Comparison of ENCODE assay signal across 8 cellular contexts in genomic region chr15:43769584-43770228, GRCh38. TPM values are rescaled to one million over a fixed set of nuclear protein-coding genes. Genes with fewer than 3 reads are reported as not detected.
DNase-seq lines count a peak whose midpoint lies in the region; ATAC-seq, FAIRE-seq and TF ChIP-seq lines count a peak whose summit lies in the region.

No MANE protein-coding gene starts in this region.

- H4K20me1 ChIP-seq in endothelial cell of umbilical vein (replicated peaks; ENCODE audit: control insufficient read depth, extremely low read depth, insufficient read depth, low read length): no peaks in the 10 kb centered on the region

- peaks cover 3% of the 10 kb centered on the region for H3K79me2 ChIP-seq in endothelial cell of umbilical vein (ENCODE audit: control insufficient read depth, insufficient read depth, low read length)

- DNase-seq in activated gamma-delta T cell treated with Interleukin-2 at 50 U/mL for 16 hours (peak; percentile 53), activated gamma-delta T cell (lab: John Stamatoyannopoulos, UW) (no peak), NCI-H524 treated with DMSO at 0.1 percent for 48 hours (lab: John Stamatoyannopoulos, UW) (peak; percentile 2), endothelial cell of umbilical vein (ENCODE audit: low read depth, low spot score) (peak; percentile 77), naive B cell (peak; percentile 55), upper lobe of left lung (peak in 1 of 2 donors; percentile 49)
- peak; percentile 71 for DNase-seq in activated CD4-positive, alpha-beta T cell treated with anti-CD3 and anti-CD28 coated beads, Interleukin-2, amount 10 ng/mL, durations not matched to agents 7 days and 5 days

- TF ChIP-seq POLR2A in endothelial cell of umbilical vein (IDR thresholded peaks at IDR 0.05; ENCODE audit: low read depth, low read length) (no peak), upper lobe of left lung (IDR thresholded peaks at IDR 0.05) (no peak)

- H3K9me3 ChIP-seq in endothelial cell of umbilical vein (replicated peaks; ENCODE audit: control insufficient read depth, insufficient read depth, low read length) (no peaks in the 10 kb centered on the region), upper lobe of left lung (no peaks in the 10 kb centered on the region)

- POLR2A ChIA-PET in activated CD4-positive, alpha-beta T cell treated with anti-CD3 and anti-CD28 coated beads, Interleukin-2, amount 10 ng/mL, durations not matched to agents 7 days and 5 days (lab: Charles Lee): no interaction called here
- POLR2A ChIA-PET in endothelial cell of umbilical vein (lab: Charles Lee): no interaction called here

- no peak overlapping the region for H3K9ac ChIP-seq in endothelial cell of umbilical vein (replicated peaks; ENCODE audit: extremely low read depth, insufficient read depth, low read length)

- H3K36me3 ChIP-seq in endothelial cell of umbilical vein (ENCODE audit: control insufficient read depth in 2 of 2, extremely low read depth in 1 of 2, insufficient read depth in 2 of 2, low read length in 2 of 2): peaks cover 43 to 51% of the 10 kb centered on the region in 2 experiments
- H3K36me3 ChIP-seq in upper lobe of left lung: peaks cover 41 to 96% (median 81%) of the 10 kb centered on the region in 4 donors

- no peak for TF ChIP-seq EP300 in upper lobe of left lung (IDR thresholded peaks at IDR 0.05)

- H3K9me1 ChIP-seq in endothelial cell of umbilical vein (replicated peaks; ENCODE audit: control insufficient read depth, extremely low read depth, insufficient read depth, low read length): no peaks in the 10 kb centered on the region

- H3K4me2 ChIP-seq in endothelial cell of umbilical vein (ENCODE audit: insufficient read depth, low read length): no peak overlapping the region

- peak; percentile 88 for FAIRE-seq in endothelial cell of umbilical vein (lab: Jason Lieb, UNC)

- no peak overlapping the region for H3K4me3 ChIP-seq in endothelial cell of umbilical vein (replicated peaks in 1 of 3; ENCODE audit: insufficient read depth in 1 of 3, low read depth in 1 of 3, low read length in 3 of 3)
- no peak overlapping the region for H3K4me3 ChIP-seq in upper lobe of left lung

- no peaks in the 10 kb centered on the region for H3K9me3 Mint-ChIP-seq in activated CD4-positive, alpha-beta T cell treated with anti-CD3 and anti-CD28 coated beads, Interleukin-2, amount 10 ng/mL, durations not matched to agents 7 days and 5 days
- no peaks in the 10 kb centered on the region for H3K9me3 Mint-ChIP-seq in naive B cell

- H3K4me3 Mint-ChIP-seq in activated CD4-positive, alpha-beta T cell treated with anti-CD3 and anti-CD28 coated beads, Interleukin-2, amount 10 ng/mL, durations not matched to agents 7 days and 5 days: no peak overlapping the region
- no peak overlapping the region for H3K4me3 Mint-ChIP-seq in naive B cell

- no TSS peak for BruUV-seq in endothelial cell of umbilical vein (replicated peaks; lab: Mats Ljungman, UMichigan)

- no peak overlapping the region for H3K27ac Mint-ChIP-seq in activated CD4-positive, alpha-beta T cell treated with anti-CD3 and anti-CD28 coated beads, Interleukin-2, amount 10 ng/mL, durations not matched to agents 7 days and 5 days
- H3K27ac Mint-ChIP-seq in naive B cell: peak overlapping the region in 4 of 6 donors; percentile 35 to 72 (median 50)

- H2AFZ ChIP-seq in endothelial cell of umbilical vein (ENCODE audit: low read depth, low read length): no peak overlapping the region

- 66 to 70% methylated on average over 5 of the region's 5 CpGs for WGBS in upper lobe of left lung, 2 donors

- ATAC-seq in naive B cell (ENCODE audit: low read depth in 2 of 2): peak; percentile 71 to 83
- peak; percentile 66 to 83 for ATAC-seq in upper lobe of left lung (ENCODE audit: low FRiP score in 2 of 2)
- ATAC-seq in GM18517 (IDR thresholded peaks at IDR 0.05; ENCODE audit: unreplicated experiment): no peak

- peak; percentile 68 to 79 for TF ChIP-seq CTCF in endothelial cell of umbilical vein (IDR thresholded peaks at IDR 0.05; ENCODE audit: extremely low read depth in 1 of 2, insufficient read depth in 1 of 2, low read depth in 1 of 2, low read length in 2 of 2)
- TF ChIP-seq CTCF in upper lobe of left lung (IDR thresholded peaks at IDR 0.05): peak; percentile 45 to 71 (median 64)

- no peaks in the 10 kb centered on the region for H3K4me1 ChIP-seq in endothelial cell of umbilical vein (ENCODE audit: control insufficient read depth, extremely low read depth, insufficient read depth, low read length)
- H3K4me1 ChIP-seq in upper lobe of left lung: peaks cover 0 to 3% (median 0%) of the 10 kb centered on the region in 4 donors

- H3K27me3 ChIP-seq in endothelial cell of umbilical vein (ENCODE audit: control insufficient read depth in 2 of 2, insufficient read depth in 2 of 2, low read length in 2 of 2): no peaks in the 10 kb centered on the region
- H3K27me3 ChIP-seq in upper lobe of left lung: no peaks in the 10 kb centered on the region

- H3K36me3 Mint-ChIP-seq in activated CD4-positive, alpha-beta T cell treated with anti-CD3 and anti-CD28 coated beads, Interleukin-2, amount 10 ng/mL, durations not matched to agents 7 days and 5 days (ENCODE audit: low read depth): peaks cover 62% of the 10 kb centered on the region
- H3K36me3 Mint-ChIP-seq in naive B cell: peaks cover 0 to 7% of the 10 kb centered on the region in 2 donors

- peaks cover 2% of the 10 kb centered on the region for H3K4me1 Mint-ChIP-seq in activated CD4-positive, alpha-beta T cell treated with anti-CD3 and anti-CD28 coated beads, Interleukin-2, amount 10 ng/mL, durations not matched to agents 7 days and 5 days
- peaks cover 0 to 27% (median 12%) of the 10 kb centered on the region in 3 donors for H3K4me1 Mint-ChIP-seq in naive B cell

- CTCF ChIA-PET in activated CD4-positive, alpha-beta T cell treated with anti-CD3 and anti-CD28 coated beads, Interleukin-2, amount 10 ng/mL, durations not matched to agents 7 days and 5 days (lab: Charles Lee): interaction anchor here (1.0 to 1.2 kb wide), 3 partner anchors 27 to 35 kb away, joined by 3 to 4 read pairs (median 4); partner anchors contain the start of genes HYPK and SERINC4
- CTCF ChIA-PET in endothelial cell of umbilical vein (lab: Charles Lee): interaction anchor here (1.4 to 1.7 kb wide), 3 partner anchors 13 to 20 kb away, joined by 3 to 6 read pairs (median 5); no protein-coding TSS in a partner anchor

- dilution Hi-C loops in endothelial cell of umbilical vein (cut with MboI; ENCODE audit: extremely low pct_ligation_motif_present, low sequenced_read_pairs): no loop called here

- H3K27me3 Mint-ChIP-seq in activated CD4-positive, alpha-beta T cell treated with anti-CD3 and anti-CD28 coated beads, Interleukin-2, amount 10 ng/mL, durations not matched to agents 7 days and 5 days: no peaks in the 10 kb centered on the region
- no peaks in the 10 kb centered on the region for H3K27me3 Mint-ChIP-seq in naive B cell

- intact Hi-C loops in endothelial cell of umbilical vein (cut with micrococcal nuclease): loop anchor here (5.0 kb wide), 1 partner anchor 327 kb away; no protein-coding TSS in a partner anchor

- H3K27ac ChIP-seq in endothelial cell of umbilical vein (ENCODE audit: insufficient read depth, low read depth, low read length) (no peak overlapping the region), upper lobe of left lung (no peak overlapping the region)

RNA-seq across cellular contexts. Expression of gene ELL3, which starts 7.1 kb away (rescaled TPM):
- total RNA-seq in activated CD4-positive, alpha-beta T cell treated with anti-CD3 and anti-CD28 coated beads, Interleukin-2, amount 10 ng/mL, durations not matched to agents 7 days and 5 days: 1 to 10 TPM; 2.5 to 2.9 TPM
- 2.4 and 3.6 TPM in 2 replicates for total RNA-seq in endothelial cell of umbilical vein
- 2.9 and 3.1 TPM in 2 replicates for polyA plus RNA-seq in endothelial cell of umbilical vein
- polyA plus RNA-seq in endothelial cell of umbilical vein (2011; cell fraction: cytosol; rRNA removed): 1.7 and 1.8 TPM in 2 replicates
- 4.1 and 7.0 TPM in 2 replicates for polyA plus RNA-seq in endothelial cell of umbilical vein (2011; cell fraction: nucleus; rRNA removed)
- polyA plus RNA-seq in endothelial cell of umbilical vein (2012): 1.1 and 1.6 TPM in 2 replicates
- 6.9 and 9.4 TPM in 2 replicates for polyA minus RNA-seq in endothelial cell of umbilical vein
- polyA minus RNA-seq in endothelial cell of umbilical vein (2011; cell fraction: cytosol; rRNA and poly(A)+ RNA removed): 3.9 TPM
- polyA minus RNA-seq in endothelial cell of umbilical vein (2011; cell fraction: nucleus; rRNA and poly(A)+ RNA removed): 1.8 and 2.7 TPM in 2 replicates
- 10 to 100 TPM; 23.1 to 42.3 (median 36.2) TPM for polyA plus RNA-seq in naive B cell (ENCODE audit: low read depth in 6 of 6)
- 1 to 10 TPM; 1.7 to 8.4 (median 4.3) TPM for total RNA-seq in upper lobe of left lung

RNA-seq across cellular contexts. Expression of gene SERF2, which starts 22.4 kb away (rescaled TPM):
- total RNA-seq in activated CD4-positive, alpha-beta T cell treated with anti-CD3 and anti-CD28 coated beads, Interleukin-2, amount 10 ng/mL, durations not matched to agents 7 days and 5 days: 100 to 1,000 TPM; 956 to 981 TPM
- total RNA-seq in endothelial cell of umbilical vein (897 and 970 TPM in 2 replicates), upper lobe of left lung (1,000 to 10,000 TPM in 1 of 6 donors, 100 to 1,000 TPM in 5; 285 to 1,034 (median 752) TPM)
- polyA plus RNA-seq in endothelial cell of umbilical vein (1,481 and 1,573 TPM in 2 replicates), naive B cell (ENCODE audit: low read depth in 6 of 6) (1,000 to 10,000 TPM; 1,669 to 2,243 (median 1,811) TPM)
- polyA plus RNA-seq in endothelial cell of umbilical vein (2011; cell fraction: cytosol; rRNA removed): 2,189 and 2,672 TPM in 2 replicates
- polyA plus RNA-seq in endothelial cell of umbilical vein (2011; cell fraction: nucleus; rRNA removed): 661 and 734 TPM in 2 replicates
- 889 and 1,037 TPM in 2 replicates for polyA plus RNA-seq in endothelial cell of umbilical vein (2012)
- polyA minus RNA-seq in endothelial cell of umbilical vein: 468 and 471 TPM in 2 replicates
- polyA minus RNA-seq in endothelial cell of umbilical vein (2011; cell fraction: cytosol; rRNA and poly(A)+ RNA removed): 249 TPM
- 84.4 and 109 TPM in 2 replicates for polyA minus RNA-seq in endothelial cell of umbilical vein (2011; cell fraction: nucleus; rRNA and poly(A)+ RNA removed)

RNA-seq across cellular contexts. Expression of gene PDIA3, which starts 23.5 kb away (rescaled TPM):
- total RNA-seq in activated CD4-positive, alpha-beta T cell treated with anti-CD3 and anti-CD28 coated beads, Interleukin-2, amount 10 ng/mL, durations not matched to agents 7 days and 5 days: 100 to 1,000 TPM; 304 to 330 TPM
- total RNA-seq in endothelial cell of umbilical vein (757 and 857 TPM in 2 replicates), upper lobe of left lung (100 to 1,000 TPM in 4 of 6 donors, 10 to 100 TPM in 2; 18.9 to 450 (median 161) TPM)
- polyA plus RNA-seq in endothelial cell of umbilical vein (115 and 140 TPM in 2 replicates), naive B cell (ENCODE audit: low read depth in 6 of 6) (100 to 1,000 TPM; 251 to 358 (median 278) TPM)
- 269 and 285 TPM in 2 replicates for polyA plus RNA-seq in endothelial cell of umbilical vein (2011; cell fraction: cytosol; rRNA removed)
- 234 and 279 TPM in 2 replicates for polyA plus RNA-seq in endothelial cell of umbilical vein (2011; cell fraction: nucleus; rRNA removed)
- polyA plus RNA-seq in endothelial cell of umbilical vein (2012): 641 and 690 TPM in 2 replicates
- 77.7 and 99.2 TPM in 2 replicates for polyA minus RNA-seq in endothelial cell of umbilical vein
- polyA minus RNA-seq in endothelial cell of umbilical vein (2011; cell fraction: cytosol; rRNA and poly(A)+ RNA removed): 100 TPM
- 46.9 and 89.9 TPM in 2 replicates for polyA minus RNA-seq in endothelial cell of umbilical vein (2011; cell fraction: nucleus; rRNA and poly(A)+ RNA removed)

RNA-seq across cellular contexts. Expression of gene SERINC4, which starts 30.3 kb away (rescaled TPM):
- under 1 TPM; 0.37 to 0.50 TPM for total RNA-seq in activated CD4-positive, alpha-beta T cell treated with anti-CD3 and anti-CD28 coated beads, Interleukin-2, amount 10 ng/mL, durations not matched to agents 7 days and 5 days
- total RNA-seq in endothelial cell of umbilical vein: 0.12 TPM in 1 of 2 replicates, not detected in the other
- 0.05 TPM in 1 of 2 replicates, not detected in the other for polyA plus RNA-seq in endothelial cell of umbilical vein
- polyA plus RNA-seq in endothelial cell of umbilical vein (2011; cell fraction: cytosol; rRNA removed): 0.03 TPM in 1 of 2 replicates, not detected in the other
- 0.13 and 0.24 TPM in 2 replicates for polyA plus RNA-seq in endothelial cell of umbilical vein (2011; cell fraction: nucleus; rRNA removed)
- polyA plus RNA-seq in endothelial cell of umbilical vein (2012): not detected in 2 replicates
- 0.29 TPM in 1 of 2 replicates, not detected in the other for polyA minus RNA-seq in endothelial cell of umbilical vein
- not detected for polyA minus RNA-seq in endothelial cell of umbilical vein (2011; cell fraction: cytosol; rRNA and poly(A)+ RNA removed)
- polyA minus RNA-seq in endothelial cell of umbilical vein (2011; cell fraction: nucleus; rRNA and poly(A)+ RNA removed): 0.48 TPM in 1 of 2 replicates, not detected in the other
- polyA plus RNA-seq in naive B cell (ENCODE audit: low read depth in 6 of 6): 1 to 10 TPM in 5 of 6 donors, under 1 TPM in 1; 0.52 to 3.0 (median 2.0) TPM
- under 1 TPM in 1 of 6 donors, not detected in 5; 0.34 TPM for total RNA-seq in upper lobe of left lung

RNA-seq across cellular contexts. Expression of gene HYPK, which starts 30.7 kb away (rescaled TPM):
- total RNA-seq in activated CD4-positive, alpha-beta T cell treated with anti-CD3 and anti-CD28 coated beads, Interleukin-2, amount 10 ng/mL, durations not matched to agents 7 days and 5 days: 10 to 100 TPM; 15.0 to 18.1 TPM
- total RNA-seq in endothelial cell of umbilical vein (17.8 and 19.7 TPM in 2 replicates), upper lobe of left lung (10 to 100 TPM in 5 of 6 donors, 1 to 10 TPM in 1; 6.5 to 41.9 (median 14.1) TPM)
- polyA plus RNA-seq in endothelial cell of umbilical vein (3.6 and 5.2 TPM in 2 replicates), naive B cell (ENCODE audit: low read depth in 6 of 6) (10 to 100 TPM; 11.4 to 19.4 (median 13.6) TPM)
- 3.6 and 3.7 TPM in 2 replicates for polyA plus RNA-seq in endothelial cell of umbilical vein (2011; cell fraction: cytosol; rRNA removed)
- 16.0 and 18.6 TPM in 2 replicates for polyA plus RNA-seq in endothelial cell of umbilical vein (2011; cell fraction: nucleus; rRNA removed)
- 2.8 and 5.2 TPM in 2 replicates for polyA plus RNA-seq in endothelial cell of umbilical vein (2012)
- polyA minus RNA-seq in endothelial cell of umbilical vein: 5.0 and 11.6 TPM in 2 replicates
- polyA minus RNA-seq in endothelial cell of umbilical vein (2011; cell fraction: cytosol; rRNA and poly(A)+ RNA removed): 28.8 TPM
- polyA minus RNA-seq in endothelial cell of umbilical vein (2011; cell fraction: nucleus; rRNA and poly(A)+ RNA removed): 11.1 and 15.1 TPM in 2 replicates
